In genomic region chr10:127919418-127920191, GRCh38 we compare ENCODE assay signal across 9 cellular contexts. TPM values are rescaled to one million over a fixed set of nuclear protein-coding genes. Genes with fewer than 3 reads are reported as not detected.
DNase-seq lines count a peak whose midpoint lies in the region; ATAC-seq, FAIRE-seq and TF ChIP-seq lines count a peak whose summit lies in the region.
"Had no signal": no experiment of that assay in that cellular context is flagged by ENCODE, and none has a peak within 500 bp of the region (broad histone marks: within the 10 kb centered on the region; RNA-seq: fewer than 3 reads in every experiment).

No MANE protein-coding gene starts in this region.

- BruUV-seq in HCT116 (replicated peaks; lab: Mats Ljungman, UMichigan) (no TSS peak), HepG2 (replicated peaks; lab: Mats Ljungman, UMichigan) (no TSS peak)

- TF ChIP-seq CTCF in HCT116 (IDR thresholded peaks at IDR 0.05 in 2 of 3, conservative IDR thresholded peaks at IDR 0.05 in 1 of 3; ENCODE audit: borderline replicate concordance in 1 of 3, insufficient read depth in 1 of 3, low read depth in 2 of 3, low read length in 2 of 3), result peak in 2 of 3 experiments; percentile 66 to 67; a peak in 4 of 6 replicates
- TF ChIP-seq CTCF in HepG2 (CRISPR knock-in tag; IDR thresholded peaks at IDR 0.05), result no peak

- H2AFZ ChIP-seq in HCT116 (ENCODE audit: low read depth, low read length, poor library complexity, severe bottlenecking) (no peak overlapping the region), HepG2 (ENCODE audit: low read length) (no peak overlapping the region)

- peak; percentile 62 for DNase-seq in ACHN
- DNase-seq in HCT116 (ENCODE audit: low read depth, low spot score), result no peak
- no peak for DNase-seq in HepG2 (ENCODE audit: low spot score)
- no peak for DNase-seq in NCI-H69 (lab: John Stamatoyannopoulos, UW)
- no peak for DNase-seq in GM12891 (ENCODE audit: insufficient read length, low spot score)
- DNase-seq in cerebellar nuclear complex (lab: John Stamatoyannopoulos, UW), result no peak

- H3K27me3 Mint-ChIP-seq in activated T-helper 17 cell treated with anti-CD3 and anti-CD28 coated beads, Interleukin-2, amount 50 U/mL, for 72 hours, result no peaks in the 10 kb centered on the region

- ATAC-seq in HCT116, result peak; percentile 68
- peak; percentile 37 for ATAC-seq in activated T-helper 17 cell treated with anti-CD3 and anti-CD28 coated beads, Interleukin-2, amount 50 U/mL, for 72 hours (replicated peaks)
- ATAC-seq in HepG2, result peak; percentile 62; the same call in 2 of the 3 replicates
- ATAC-seq in HG02588 (IDR thresholded peaks at IDR 0.05; ENCODE audit: unreplicated experiment), result no peak

- H3K9ac ChIP-seq in HCT116 (ENCODE audit: low read length), result no peak overlapping the region
- H3K9ac ChIP-seq in HepG2 (ENCODE audit: insufficient read depth, low read depth, low read length), result no peak overlapping the region

- no peak overlapping the region for H3K4me3 Mint-ChIP-seq in activated T-helper 17 cell treated with anti-CD3 and anti-CD28 coated beads, Interleukin-2, amount 50 U/mL, for 72 hours

- in situ Hi-C loops in ACHN (cut with HindIII; ENCODE audit: low pct_ligation_motif_present, low pct_unique_long_range_greater_than_20kb, low sequenced_read_pairs), result no loop called here
- in situ Hi-C loops in HepG2 (cut with HindIII; ENCODE audit: extremely low pct_ligation_motif_present, low pct_unique_long_range_greater_than_20kb), result no loop called here

- FAIRE-seq in HepG2 (lab: Jason Lieb, UNC) (no peak), GM12891 (lab: Jason Lieb, UNC) (no peak)

- TF ChIP-seq EP300 in HepG2 (IDR thresholded peaks at IDR 0.05; ENCODE audit: low read depth in 2 of 2, low read length in 2 of 2), result no peak
- no peak for TF ChIP-seq EP300 in HepG2 (CRISPR knock-in tag; IDR thresholded peaks at IDR 0.05; ENCODE audit: borderline replicate concordance)

- no peak overlapping the region for H3K27ac Mint-ChIP-seq in activated T-helper 17 cell treated with anti-CD3 and anti-CD28 coated beads, Interleukin-2, amount 50 U/mL, for 72 hours

- H4K20me1 ChIP-seq in HCT116 (ENCODE audit: insufficient read depth) (no peaks in the 10 kb centered on the region), HepG2 (ENCODE audit: insufficient read depth, low read length) (no peaks in the 10 kb centered on the region)

- H3K27me3 ChIP-seq in HCT116 (ENCODE audit: insufficient read depth, low read length), result no peaks in the 10 kb centered on the region
- H3K27me3 ChIP-seq in HepG2 (ENCODE audit: control insufficient read depth in 1 of 2, insufficient read depth in 2 of 2, low read length in 2 of 2), result peaks cover 0 to 8% of the 10 kb centered on the region in 2 experiments; a peak in 2 of 5 replicates

- H3K27ac ChIP-seq in HCT116 (ENCODE audit: low read depth, low read length) (no peak overlapping the region), HepG2 (ENCODE audit: extremely low read length, insufficient read depth, low read length) (no peak overlapping the region)

- H3K9me2 ChIP-seq in HCT116 (ENCODE audit: insufficient read depth), result no peaks in the 10 kb centered on the region

- RAD21 ChIA-PET in HCT116 (lab: Charles Lee; ENCODE audit: low non-redundant PET in 1 of 2, low total read pairs in 2 of 2, uncharacterized antibody in 2 of 2, unreplicated experiment in 2 of 2), result no interaction called here

- 6% methylated on average over 11 of the region's 11 CpGs for WGBS in HepG2 (ENCODE audit: low lambda C conversion rate)

- intact Hi-C loops in HCT116 (cut with micrococcal nuclease), result no loop called here
- intact Hi-C loops in HepG2 (cut with micrococcal nuclease; ENCODE audit: unreplicated experiment), result no loop called here

- POLR2A ChIA-PET in HCT116 (lab: Charles Lee) (no interaction called here), HepG2 (lab: Yijun Ruan, JAX) (no interaction called here)

- no peak for TF ChIP-seq POLR2A in HCT116 (IDR thresholded peaks at IDR 0.05; ENCODE audit: borderline replicate concordance, extremely low read depth, insufficient read depth, insufficient read length)
- no peak for TF ChIP-seq POLR2A in HepG2 (IDR thresholded peaks at IDR 0.05; ENCODE audit: insufficient read depth in 1 of 2, low read depth in 2 of 2, low read length in 2 of 2)
- no peak for TF ChIP-seq POLR2A in GM12891 (IDR thresholded peaks at IDR 0.05; ENCODE audit: low read depth, low read length)

- no peaks in the 10 kb centered on the region for H3K4me1 Mint-ChIP-seq in activated T-helper 17 cell treated with anti-CD3 and anti-CD28 coated beads, Interleukin-2, amount 50 U/mL, for 72 hours

- H3K79me2 ChIP-seq in HCT116 (ENCODE audit: insufficient read depth, low read length) (no peaks in the 10 kb centered on the region), HepG2 (ENCODE audit: insufficient read depth, low read length) (no peaks in the 10 kb centered on the region)

- H3K9me3 ChIP-seq in HCT116 (ENCODE audit: control insufficient read depth in 1 of 2, insufficient read depth in 1 of 2, low read depth in 1 of 2, low read length in 2 of 2) (no peaks in the 10 kb centered on the region), HepG2 (ENCODE audit: low read length) (no peaks in the 10 kb centered on the region)

- CTCF ChIA-PET in HCT116 (lab: Charles Lee) (interaction anchor here (1.0 to 2.7 kb wide), 3 partner anchors 8 to 90 kb away, joined by 3 to 14 read pairs (median 3); partner anchors contain the start of gene PTPRE), HepG2 (lab: Yijun Ruan, JAX; ENCODE audit: low intra/inter-chr PET ratio, low total read pairs) (no interaction called here)

- 0 out of 2 replicates have a peak, but pooled peaks have one; percentile 6 for TF ChIP-seq RAD21 in HCT116 (IDR thresholded peaks at IDR 0.05; ENCODE audit: low read depth)
- TF ChIP-seq RAD21 in HepG2 (CRISPR knock-in tag; IDR thresholded peaks at IDR 0.05), result no peak

- no peaks in the 10 kb centered on the region for H3K36me3 ChIP-seq in HCT116 (ENCODE audit: control insufficient read depth in 1 of 2, insufficient read depth in 2 of 2, low read length in 2 of 2)
- H3K36me3 ChIP-seq in HepG2 (replicated peaks in 1 of 2; ENCODE audit: control insufficient read depth in 1 of 2, insufficient read depth in 2 of 2, low read length in 2 of 2), result no peaks in the 10 kb centered on the region

- H3K9me3 Mint-ChIP-seq in activated T-helper 17 cell treated with anti-CD3 and anti-CD28 coated beads, Interleukin-2, amount 50 U/mL, for 72 hours, result no peaks in the 10 kb centered on the region

- H3K36me3 Mint-ChIP-seq in activated T-helper 17 cell treated with anti-CD3 and anti-CD28 coated beads, Interleukin-2, amount 50 U/mL, for 72 hours (ENCODE audit: low read depth), result no peaks in the 10 kb centered on the region

- H3K4me3 ChIP-seq in HCT116 (replicated peaks in 1 of 2; ENCODE audit: low read depth in 1 of 2, low read length in 2 of 2), result no peak overlapping the region
- H3K4me3 ChIP-seq in HepG2 (replicated peaks in 1 of 3; ENCODE audit: insufficient read depth in 1 of 3, low read depth in 2 of 3, low read length in 3 of 3), result no peak overlapping the region

- H3K4me2 ChIP-seq in HCT116 (ENCODE audit: low read length) (no peak overlapping the region), HepG2 (ENCODE audit: low read depth, low read length) (no peak overlapping the region)

- H3K4me1 ChIP-seq in HCT116 (ENCODE audit: control insufficient read depth in 1 of 2, insufficient read depth in 2 of 2, low read length in 2 of 2) (peaks cover 21 to 58% of the 10 kb centered on the region in 2 experiments), HepG2 (ENCODE audit: insufficient read depth, low read length) (no peaks in the 10 kb centered on the region)

RNA-seq across cellular contexts. Expression of gene PTPRE, which starts 12.7 kb away (rescaled TPM):
- 12.3 TPM for total RNA-seq in HCT116 (2021; ENCODE audit: unreplicated experiment)
- 8.7 and 10.1 TPM in 2 replicates for polyA plus RNA-seq in HCT116 (2012)
- total RNA-seq in activated T-helper 17 cell treated with anti-CD3 and anti-CD28 coated beads, Interleukin-2, amount 50 U/mL, for 72 hours, result 10 to 100 TPM; 32.7 to 54.1 TPM
- total RNA-seq in HepG2 (2016; rRNA removed; fragmentation: Illumina TruSeq; extraction: Trizol), result 0.02 TPM in 1 of 2 replicates, not detected in the other
- total RNA-seq in HepG2 (2016; cell fraction: cytosol; rRNA removed; fragmentation: Illumina TruSeq; extraction: Trizol; ENCODE audit: low read depth), result not detected in 2 replicates
- total RNA-seq in HepG2 (2016; cell fraction: insoluble cytoplasmic fraction; rRNA removed; fragmentation: Illumina TruSeq; extraction: Trizol), result not detected in 2 replicates
- not detected in 2 replicates for total RNA-seq in HepG2 (2016; cell fraction: membrane; rRNA removed; fragmentation: Illumina TruSeq; extraction: Trizol)
- 0.09 TPM in 1 of 2 replicates, not detected in the other for total RNA-seq in HepG2 (2016; cell fraction: nucleus; rRNA removed; fragmentation: Illumina TruSeq; extraction: Trizol)
- 0.01 and 0.04 TPM in 2 replicates for polyA plus RNA-seq in HepG2 (2011; rRNA removed)
- polyA plus RNA-seq in HepG2 (2011; cell fraction: cytosol; rRNA removed), result not detected in 2 replicates
- polyA plus RNA-seq in HepG2 (2011; cell fraction: nucleus; rRNA removed), result 0.19 TPM in 1 of 2 replicates, not detected in the other
- polyA plus RNA-seq in HepG2 (2012), result not detected in 2 replicates
- polyA plus RNA-seq in HepG2 (2016; cell fraction: cytosol; fragmentation: Illumina TruSeq; extraction: Trizol; ENCODE audit: low read depth), result not detected in 2 replicates
- not detected in 2 replicates for polyA plus RNA-seq in HepG2 (2016; cell fraction: insoluble cytoplasmic fraction; fragmentation: Illumina TruSeq; extraction: Trizol; ENCODE audit: low read depth)
- polyA plus RNA-seq in HepG2 (2016; cell fraction: membrane; fragmentation: Illumina TruSeq; extraction: Trizol; ENCODE audit: low read depth), result not detected in 2 replicates
- not detected in 2 replicates for polyA plus RNA-seq in HepG2 (2016; cell fraction: nucleus; fragmentation: Illumina TruSeq; extraction: Trizol; ENCODE audit: insufficient read depth, low read depth)
- 0.04 and 4.6 TPM in 2 replicates for polyA minus RNA-seq in HepG2 (2011; rRNA and poly(A)+ RNA removed; ENCODE audit: low replicate concordance)
- not detected in 2 replicates for polyA minus RNA-seq in HepG2 (2011; cell fraction: cytosol; rRNA and poly(A)+ RNA removed)
- polyA minus RNA-seq in HepG2 (2011; cell fraction: nucleus; rRNA and poly(A)+ RNA removed), result not detected in 2 replicates
- polyA plus RNA-seq in GM12891 (2012; ENCODE audit: low read depth, missing spikeins), result 1.4 TPM

RNA-seq across cellular contexts. Expression of gene CLRN3, which starts 26.9 kb away (rescaled TPM):
- 0.39 TPM for total RNA-seq in HCT116 (2021; ENCODE audit: unreplicated experiment)
- not detected in 2 replicates for polyA plus RNA-seq in HCT116 (2012)
- not detected for total RNA-seq in activated T-helper 17 cell treated with anti-CD3 and anti-CD28 coated beads, Interleukin-2, amount 50 U/mL, for 72 hours
- not detected in 2 replicates for total RNA-seq in HepG2 (2016; rRNA removed; fragmentation: Illumina TruSeq; extraction: Trizol)
- not detected in 2 replicates for total RNA-seq in HepG2 (2016; cell fraction: cytosol; rRNA removed; fragmentation: Illumina TruSeq; extraction: Trizol; ENCODE audit: low read depth)
- total RNA-seq in HepG2 (2016; cell fraction: insoluble cytoplasmic fraction; rRNA removed; fragmentation: Illumina TruSeq; extraction: Trizol), result not detected in 2 replicates
- not detected in 2 replicates for total RNA-seq in HepG2 (2016; cell fraction: membrane; rRNA removed; fragmentation: Illumina TruSeq; extraction: Trizol)
- total RNA-seq in HepG2 (2016; cell fraction: nucleus; rRNA removed; fragmentation: Illumina TruSeq; extraction: Trizol), result not detected in 2 replicates
- polyA plus RNA-seq in HepG2 (2011; rRNA removed), result not detected in 2 replicates
- polyA plus RNA-seq in HepG2 (2011; cell fraction: cytosol; rRNA removed), result not detected in 2 replicates
- not detected in 2 replicates for polyA plus RNA-seq in HepG2 (2011; cell fraction: nucleus; rRNA removed)
- polyA plus RNA-seq in HepG2 (2012), result not detected in 2 replicates
- polyA plus RNA-seq in HepG2 (2016; cell fraction: cytosol; fragmentation: Illumina TruSeq; extraction: Trizol; ENCODE audit: low read depth), result not detected in 2 replicates
- polyA plus RNA-seq in HepG2 (2016; cell fraction: insoluble cytoplasmic fraction; fragmentation: Illumina TruSeq; extraction: Trizol; ENCODE audit: low read depth), result not detected in 2 replicates
- not detected in 2 replicates for polyA plus RNA-seq in HepG2 (2016; cell fraction: membrane; fragmentation: Illumina TruSeq; extraction: Trizol; ENCODE audit: low read depth)
- not detected in 2 replicates for polyA plus RNA-seq in HepG2 (2016; cell fraction: nucleus; fragmentation: Illumina TruSeq; extraction: Trizol; ENCODE audit: insufficient read depth, low read depth)
- polyA minus RNA-seq in HepG2 (2011; rRNA and poly(A)+ RNA removed; ENCODE audit: low replicate concordance), result not detected in 2 replicates
- not detected in 2 replicates for polyA minus RNA-seq in HepG2 (2011; cell fraction: cytosol; rRNA and poly(A)+ RNA removed)
- polyA minus RNA-seq in HepG2 (2011; cell fraction: nucleus; rRNA and poly(A)+ RNA removed), result not detected in 2 replicates
- not detected for polyA plus RNA-seq in GM12891 (2012; ENCODE audit: low read depth, missing spikeins)
- total RNA-seq: kidney epithelial cell had no signal

Comparison
In these comparisons a context has a peak if more than half of its experiments do, and no peak if none do; other contexts are left out.
1. RNA of gene PTPRE, which starts 12.7 kb away (total RNA-seq): 32.7 to 54.1 TPM in activated T-helper 17 cell treated with anti-CD3 and anti-CD28 coated beads, Interleukin-2, amount 50 U/mL, for 72 hours and 12.3 TPM in HCT116 (single experiment); 0.02 to 0.09 TPM in HepG2; every median in the first group is over 10 times any median in the second.